ENCODE assay signal across 1 cellular context in the genomic region with DNA sequence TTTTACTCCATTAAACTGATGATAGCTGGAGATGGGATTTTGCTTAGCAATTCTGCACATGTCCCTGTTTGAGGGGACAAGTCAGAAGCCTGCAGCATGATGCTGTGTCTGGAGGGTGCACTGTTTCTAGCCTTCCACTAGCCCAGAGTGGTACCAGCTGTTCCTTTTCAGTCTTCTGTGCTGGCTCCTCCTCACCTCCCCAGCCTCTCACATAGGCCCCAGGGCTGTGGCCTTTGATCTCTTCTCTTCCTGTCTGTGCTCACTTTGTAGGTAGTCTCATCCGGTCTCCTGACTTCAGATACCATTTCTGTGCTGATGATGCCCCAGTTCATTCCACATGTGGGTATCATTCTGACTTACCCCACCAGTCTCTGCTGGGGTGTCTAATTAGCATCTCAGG.
TF ChIP-seq lines count a peak whose summit lies in the region.

No MANE protein-coding gene starts in this region.

TF ChIP-seq in GM12878, 131 proteins besides CTCF, POLR2A, EP300 and RAD21 (continued from another document):
- TF ChIP-seq, protein P1, sequence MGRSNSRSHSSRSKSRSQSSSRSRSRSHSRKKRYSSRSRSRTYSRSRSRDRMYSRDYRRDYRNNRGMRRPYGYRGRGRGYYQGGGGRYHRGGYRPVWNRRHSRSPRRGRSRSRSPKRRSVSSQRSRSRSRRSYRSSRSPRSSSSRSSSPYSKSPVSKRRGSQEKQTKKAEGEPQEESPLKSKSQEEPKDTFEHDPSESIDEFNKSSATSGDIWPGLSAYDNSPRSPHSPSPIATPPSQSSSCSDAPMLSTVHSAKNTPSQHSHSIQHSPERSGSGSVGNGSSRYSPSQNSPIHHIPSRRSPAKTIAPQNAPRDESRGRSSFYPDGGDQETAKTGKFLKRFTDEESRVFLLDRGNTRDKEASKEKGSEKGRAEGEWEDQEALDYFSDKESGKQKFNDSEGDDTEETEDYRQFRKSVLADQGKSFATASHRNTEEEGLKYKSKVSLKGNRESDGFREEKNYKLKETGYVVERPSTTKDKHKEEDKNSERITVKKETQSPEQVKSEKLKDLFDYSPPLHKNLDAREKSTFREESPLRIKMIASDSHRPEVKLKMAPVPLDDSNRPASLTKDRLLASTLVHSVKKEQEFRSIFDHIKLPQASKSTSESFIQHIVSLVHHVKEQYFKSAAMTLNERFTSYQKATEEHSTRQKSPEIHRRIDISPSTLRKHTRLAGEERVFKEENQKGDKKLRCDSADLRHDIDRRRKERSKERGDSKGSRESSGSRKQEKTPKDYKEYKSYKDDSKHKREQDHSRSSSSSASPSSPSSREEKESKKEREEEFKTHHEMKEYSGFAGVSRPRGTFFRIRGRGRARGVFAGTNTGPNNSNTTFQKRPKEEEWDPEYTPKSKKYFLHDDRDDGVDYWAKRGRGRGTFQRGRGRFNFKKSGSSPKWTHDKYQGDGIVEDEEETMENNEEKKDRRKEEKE (IDR thresholded peaks at IDR 0.05), result no peak
- TF ChIP-seq ZZZ3 (IDR thresholded peaks at IDR 0.05; ENCODE audit: control insufficient read depth, insufficient read length, low read depth) (no peak), HDAC2 (IDR thresholded peaks at IDR 0.05) (no peak), RBBP5 (conservative IDR thresholded peaks at IDR 0.05) (no peak)
- TF ChIP-seq, protein P2, sequence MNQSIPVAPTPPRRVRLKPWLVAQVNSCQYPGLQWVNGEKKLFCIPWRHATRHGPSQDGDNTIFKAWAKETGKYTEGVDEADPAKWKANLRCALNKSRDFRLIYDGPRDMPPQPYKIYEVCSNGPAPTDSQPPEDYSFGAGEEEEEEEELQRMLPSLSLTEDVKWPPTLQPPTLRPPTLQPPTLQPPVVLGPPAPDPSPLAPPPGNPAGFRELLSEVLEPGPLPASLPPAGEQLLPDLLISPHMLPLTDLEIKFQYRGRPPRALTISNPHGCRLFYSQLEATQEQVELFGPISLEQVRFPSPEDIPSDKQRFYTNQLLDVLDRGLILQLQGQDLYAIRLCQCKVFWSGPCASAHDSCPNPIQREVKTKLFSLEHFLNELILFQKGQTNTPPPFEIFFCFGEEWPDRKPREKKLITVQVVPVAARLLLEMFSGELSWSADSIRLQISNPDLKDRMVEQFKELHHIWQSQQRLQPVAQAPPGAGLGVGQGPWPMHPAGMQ (IDR thresholded peaks at IDR 0.05; ENCODE audit: borderline replicate concordance), result no peak
